ENCODE assay signal across 8 cellular contexts in genomic region chr12:85036736-85037135, GRCh38. TPM values are rescaled to one million over a fixed set of nuclear protein-coding genes. Genes with fewer than 3 reads are reported as not detected.
A peak's percentile ranks its signal among the peaks of the same experiment; 100 is the strongest.
DNase-seq lines count a peak whose midpoint lies in the region; ATAC-seq and TF ChIP-seq lines count a peak whose summit lies in the region.

No MANE protein-coding gene starts in this region.

- H3K4me1 Mint-ChIP-seq in activated naive CD8-positive, alpha-beta T cell treated with anti-CD3 and anti-CD28 coated beads, Interleukin-2, amount 50 U/mL, for 24 hours = peaks cover 8% of the 10 kb centered on the region

- 20% methylated on average over 2 of the region's 3 CpGs; no CpG with 5 or more reads in 1 of the 2 experiments for WGBS in mesodermal cell (ENCODE audit: insufficient coverage in 2 of 2), 2 experiments

- DNase-seq in AG04449 (ENCODE audit: low read depth, low spot score) = no peak
- DNase-seq in HFF-Myc (ENCODE audit: extremely low read depth, low read depth) = no peak
- no peak for DNase-seq in activated naive CD8-positive, alpha-beta T cell treated with anti-CD3 and anti-CD28 coated beads, Interleukin-2, amount 50 U/mL, for 24 hours
- DNase-seq in NCI-H526 treated with DMSO at 0.1 percent for 48 hours (lab: John Stamatoyannopoulos, UW) = no peak
- no peak for DNase-seq in AG08396 (ENCODE audit: low spot score)
- DNase-seq in GM19238 (ENCODE audit: insufficient read length, low spot score) = no peak
- no peak for DNase-seq in CD1c-positive myeloid dendritic cell (ENCODE audit: extremely low spot score)

- ATAC-seq in activated naive CD8-positive, alpha-beta T cell treated with anti-CD3 and anti-CD28 coated beads, Interleukin-2, amount 50 U/mL, for 24 hours = no peak

- H3K36me3 Mint-ChIP-seq in activated naive CD8-positive, alpha-beta T cell treated with anti-CD3 and anti-CD28 coated beads, Interleukin-2, amount 50 U/mL, for 24 hours (ENCODE audit: low read depth) = no peaks in the 10 kb centered on the region

- POLR2A ChIA-PET in AG04449 (lab: Yijun Ruan, JAX) = no interaction called here

- H3K4me3 ChIP-seq in AG04449 (ENCODE audit: low read depth, low read length) (peak overlapping the region; percentile 66), HFF-Myc (replicated peaks; ENCODE audit: low read depth, low read length) (peak overlapping the region; percentile 65), mesodermal cell (ENCODE audit: extremely low read depth, insufficient read depth, low read length, poor library complexity, severe bottlenecking) (peak overlapping the region; percentile 42)

- H3K9me3 ChIP-seq in mesodermal cell (ENCODE audit: control insufficient read depth, low read length) = no peaks in the 10 kb centered on the region

- H3K36me3 ChIP-seq in mesodermal cell (ENCODE audit: control insufficient read depth, insufficient read depth, low read length) = no peaks in the 10 kb centered on the region

- TF ChIP-seq CTCF in AG04449 (IDR thresholded peaks at IDR 0.05; ENCODE audit: insufficient read depth, low read length, missing control alignments) = no peak
- no peak for TF ChIP-seq CTCF in HFF-Myc (IDR thresholded peaks at IDR 0.05; ENCODE audit: low read depth, low read length, missing control alignments)

- H3K27ac Mint-ChIP-seq in activated naive CD8-positive, alpha-beta T cell treated with anti-CD3 and anti-CD28 coated beads, Interleukin-2, amount 50 U/mL, for 24 hours = no peak overlapping the region

- CTCF ChIA-PET in AG04449 (lab: Yijun Ruan, JAX) = interaction anchor here (0.7 to 11.4 kb wide), 3 partner anchors 11 to 162 kb away, joined by 3 to 296 read pairs (median 3); no protein-coding TSS in a partner anchor

- H3K27me3 Mint-ChIP-seq in activated naive CD8-positive, alpha-beta T cell treated with anti-CD3 and anti-CD28 coated beads, Interleukin-2, amount 50 U/mL, for 24 hours = peaks cover 12% of the 10 kb centered on the region

- H3K4me3 Mint-ChIP-seq in activated naive CD8-positive, alpha-beta T cell treated with anti-CD3 and anti-CD28 coated beads, Interleukin-2, amount 50 U/mL, for 24 hours = peak overlapping the region; percentile 69

- no peaks in the 10 kb centered on the region for H3K4me1 ChIP-seq in mesodermal cell (ENCODE audit: control insufficient read depth, insufficient read depth, low read length, poor library complexity, severe bottlenecking)

- no peaks in the 10 kb centered on the region for H3K9me3 Mint-ChIP-seq in activated naive CD8-positive, alpha-beta T cell treated with anti-CD3 and anti-CD28 coated beads, Interleukin-2, amount 50 U/mL, for 24 hours

- no peak overlapping the region for H3K27ac ChIP-seq in mesodermal cell (ENCODE audit: low read depth, low read length, severe bottlenecking)

RNA-seq across cellular contexts. Expression of gene LRRIQ1, which starts 0.6 kb away (rescaled TPM):
- polyA plus RNA-seq in mesodermal cell (2013, experiment 1 of 2) = 1.2 TPM
- polyA plus RNA-seq in mesodermal cell (2013, experiment 2 of 2) = 3.0 TPM

RNA-seq across cellular contexts. Expression of gene TSPAN19, which starts 0.7 kb away (rescaled TPM):
- 0.44 TPM for polyA plus RNA-seq in mesodermal cell (2013, experiment 1 of 2)
- 1.1 TPM for polyA plus RNA-seq in mesodermal cell (2013, experiment 2 of 2)
